In the genomic region with DNA sequence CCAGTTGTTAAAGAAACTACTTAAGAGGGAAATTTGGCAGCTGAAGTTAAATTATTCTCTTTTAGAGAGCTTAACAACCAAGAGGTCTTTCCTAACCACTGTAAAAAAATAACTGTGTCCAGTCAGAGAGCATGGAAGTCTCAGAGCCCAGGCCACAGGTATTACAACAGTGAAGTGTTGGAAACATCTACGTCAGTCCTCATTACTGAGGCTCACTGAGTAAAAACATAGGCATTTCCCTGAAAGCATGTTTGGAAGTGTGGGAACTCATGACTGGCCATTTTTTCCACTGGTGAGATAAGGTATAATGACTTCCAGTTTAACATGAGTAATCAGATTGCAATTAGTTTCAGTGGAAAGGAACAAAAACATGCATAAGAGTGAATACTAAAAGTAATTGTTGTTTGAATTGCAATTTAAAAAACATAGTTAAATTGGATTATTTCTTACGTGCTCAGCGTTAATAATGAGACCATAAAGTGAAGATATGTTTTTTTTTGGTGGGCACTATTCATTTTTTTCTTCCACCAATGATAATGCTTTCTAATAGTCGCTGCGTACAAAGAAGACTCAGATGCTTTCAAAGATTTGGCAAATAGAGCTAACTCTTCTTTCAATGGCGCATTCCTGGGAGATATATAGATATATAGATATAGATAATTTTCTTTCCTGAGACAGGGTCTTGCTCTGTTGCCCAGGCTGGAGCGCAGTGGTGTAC, we compare ENCODE assay signal across 10 cellular contexts.
DNase-seq lines count a peak whose midpoint lies in the region; ATAC-seq, FAIRE-seq and TF ChIP-seq lines count a peak whose summit lies in the region.
"Had no signal": no experiment of that assay in that cellular context is flagged by ENCODE, and none has a peak within 500 bp of the region (broad histone marks: within the 10 kb centered on the region; RNA-seq: fewer than 3 reads in every experiment).

No MANE protein-coding gene starts in this region.

- DNase-seq in HPDE6-E6E7 (ENCODE audit: extremely low spot score) (peak; percentile 81), astrocyte of the hippocampus (ENCODE audit: low read depth, low spot score) (peak; percentile 98), tibial artery (peak; percentile 79 to 81), NCI-H345 (lab: John Stamatoyannopoulos, UW) (no peak)
- DNase-seq in stimulated activated CD4-positive, alpha-beta T cell treated with anti-CD3 and anti-CD28 coated beads, Interleukin-4, amount 100 ng/mL, for 4 hours = no peak
- DNase-seq: activated T-cell treated with anti-CD3 and anti-CD28 coated beads, Interleukin-2, amount 50 U/mL, for 4 hours; stimulated activated CD4-positive, alpha-beta T cell treated with anti-CD3 and anti-CD28 coated beads, Interleukin-2, amount 100 ng/mL, for 48 hours had no signal

- peaks cover 0 to 8% (median 3%) of the 10 kb centered on the region in 3 donors for H3K36me3 ChIP-seq in tibial artery

- intact Hi-C loops in tibial artery (cut with DNase I; ENCODE audit: low total_unique reads) = no loop called here

- H3K9me3 ChIP-seq in tibial artery = no peaks in the 10 kb centered on the region

- peak; percentile 45 for FAIRE-seq in islet of Langerhans (lab: Jason Lieb, UNC)

- ATAC-seq in GM21576 (IDR thresholded peaks at IDR 0.05; ENCODE audit: unreplicated experiment) (no peak), GM21529 (IDR thresholded peaks at IDR 0.05; ENCODE audit: unreplicated experiment) (no peak)
- ATAC-seq: activated T-cell treated with anti-CD3 and anti-CD28 coated beads, Interleukin-2, amount 50 U/mL, for 4 hours had no signal

- no peaks in the 10 kb centered on the region for H3K27me3 ChIP-seq in tibial artery

- TF ChIP-seq CTCF in tibial artery (IDR thresholded peaks at IDR 0.05) = no peak

- H3K27ac ChIP-seq in tibial artery = peak overlapping the region; percentile 70 to 80

- H3K4me3 ChIP-seq in tibial artery = no peak overlapping the region

- H3K4me1 ChIP-seq in tibial artery = peaks cover 0 to 71% (median 33%) of the 10 kb centered on the region in 4 donors

Comparison
In these comparisons a context has a peak if more than half of its experiments do, and no peak if none do; other contexts are left out.
1. DNase-seq: peak in HPDE6-E6E7 (single experiment), astrocyte of the hippocampus (single experiment) and tibial artery (2 of 2); none in stimulated activated CD4-positive, alpha-beta T cell treated with anti-CD3 and anti-CD28 coated beads, Interleukin-4, amount 100 ng/mL, for 4 hours (0 of 2) and NCI-H345 (single experiment).